ENCODE assay signal across 12 cellular contexts in genomic region chr4:136713140-136713539, GRCh38.
DNase-seq lines count a peak whose midpoint lies in the region; ATAC-seq and TF ChIP-seq lines count a peak whose summit lies in the region.
"Had no signal": no experiment of that assay in that cellular context is flagged by ENCODE, and none has a peak within 500 bp of the region (broad histone marks: within the 10 kb centered on the region; RNA-seq: fewer than 3 reads in every experiment).

No MANE protein-coding gene starts in this region.

- no peak for DNase-seq in BE2C
- DNase-seq in HEK293T (ENCODE audit: extremely low spot score) = peak; percentile 6
- no peak for DNase-seq in fibroblast of villous mesenchyme (ENCODE audit: low read depth)
- no peak for DNase-seq in NCI-H2107 treated with DMSO at 0.1 percent for 48 hours (lab: John Stamatoyannopoulos, UW; ENCODE audit: unreplicated experiment)
- DNase-seq in HFFc6 = no peak
- DNase-seq: MV-4-11, RPMI8226 had no signal

- no peak for ATAC-seq in GM21723 (IDR thresholded peaks at IDR 0.05; ENCODE audit: unreplicated experiment)
- ATAC-seq in HG02642 (IDR thresholded peaks at IDR 0.05; ENCODE audit: poor library complexity, unreplicated experiment) = no peak

- TF ChIP-seq CTCF in BE2C (IDR thresholded peaks at IDR 0.05; ENCODE audit: low read depth, low read length) (peak; percentile 27; the same call in 1 of the 2 replicates), SU-DHL-6 (IDR thresholded peaks at IDR 0.05; ENCODE audit: insufficient read depth, low read length, poor library complexity, severe bottlenecking) (no peak), fibroblast of villous mesenchyme (IDR thresholded peaks at IDR 0.05; ENCODE audit: insufficient read depth, low read depth, low read length) (peak; percentile 7), HFFc6 (IDR thresholded peaks at IDR 0.05) (no peak)

- H3K4me3 Mint-ChIP-seq in HFFc6 = no peak overlapping the region
- H3K4me3 Mint-ChIP-seq: nephron had no signal

- H3K9me3 Mint-ChIP-seq in HFFc6 = peaks cover 26% of the 10 kb centered on the region

- H3K27ac ChIP-seq in SU-DHL-6 (ENCODE audit: low read depth, low read length) = no peak overlapping the region
- H3K27ac ChIP-seq: tibial nerve had no signal

- H3K9me3 ChIP-seq in BE2C = no peaks in the 10 kb centered on the region; the same call in 1 of the 2 replicates
- no peaks in the 10 kb centered on the region for H3K9me3 ChIP-seq in SU-DHL-6 (ENCODE audit: insufficient read depth, low read length)
- H3K9me3 ChIP-seq: tibial nerve had no signal

- no peak overlapping the region for H3K9ac ChIP-seq in SU-DHL-6 (ENCODE audit: low read length)

- no peaks in the 10 kb centered on the region for H4K20me1 ChIP-seq in SU-DHL-6 (ENCODE audit: low read depth, low read length)

- POLR2A ChIA-PET in HEK293T (lab: Yijun Ruan, JAX) = no interaction called here

- H2AFZ ChIP-seq in SU-DHL-6 (ENCODE audit: low read depth, low read length, severe bottlenecking) = no peak overlapping the region

- H3K79me2 ChIP-seq in SU-DHL-6 (ENCODE audit: insufficient read depth, low read length) = no peaks in the 10 kb centered on the region

- H3K36me3 Mint-ChIP-seq in HFFc6 (ENCODE audit: low read depth) = no peaks in the 10 kb centered on the region

- H3K4me1 ChIP-seq in BE2C = no peaks in the 10 kb centered on the region

- H3K4me2 ChIP-seq in SU-DHL-6 (ENCODE audit: low read depth, low read length, poor library complexity, severe bottlenecking) = peak overlapping the region; percentile 35

- CTCF ChIA-PET in HEK293T (lab: Yijun Ruan, JAX) = interaction anchor here (0.6 to 1.5 kb wide), 2 partner anchors 151 to 180 kb away, joined by 3 to 6 read pairs; no protein-coding TSS in a partner anchor

- H3K27me3 ChIP-seq in BE2C (no peaks in the 10 kb centered on the region), SU-DHL-6 (ENCODE audit: low read length) (no peaks in the 10 kb centered on the region)
- H3K27me3 ChIP-seq: tibial nerve had no signal

- H3K27ac Mint-ChIP-seq in HFFc6 = no peak overlapping the region
- H3K27ac Mint-ChIP-seq: nephron had no signal

- H3K4me3 ChIP-seq in BE2C (ENCODE audit: low read depth, low read length) (no peak overlapping the region), SU-DHL-6 (ENCODE audit: insufficient read depth, low read length, poor library complexity, severe bottlenecking) (no peak overlapping the region), fibroblast of villous mesenchyme (ENCODE audit: low read depth, low read length) (no peak overlapping the region)
- H3K4me3 ChIP-seq: tibial nerve had no signal

- no peaks in the 10 kb centered on the region for H3K9me2 ChIP-seq in SU-DHL-6 (replicated peaks; ENCODE audit: insufficient read depth, low read length)

- H3K27me3 Mint-ChIP-seq in HFFc6 (ENCODE audit: insufficient read depth) = no peaks in the 10 kb centered on the region

- no peaks in the 10 kb centered on the region for H3K36me3 ChIP-seq in BE2C
- H3K36me3 ChIP-seq in SU-DHL-6 (ENCODE audit: low read length) = no peaks in the 10 kb centered on the region
- H3K36me3 ChIP-seq: tibial nerve had no signal

- H3F3A ChIP-seq in SU-DHL-6 (ENCODE audit: insufficient read depth) = no peaks in the 10 kb centered on the region

- H3K4me1 Mint-ChIP-seq in HFFc6 (ENCODE audit: low read depth) = no peaks in the 10 kb centered on the region

TF ChIP-seq in HEK293T, 16 proteins besides CTCF, POLR2A, EP300 and RAD21:
- no peak for TF ChIP-seq LEF1 (IDR thresholded peaks at IDR 0.05; ENCODE audit: borderline replicate concordance)
- TF ChIP-seq TARDBP (IDR thresholded peaks at IDR 0.05) = no peak
- TF ChIP-seq BHLHE40 (IDR thresholded peaks at IDR 0.05; ENCODE audit: borderline replicate concordance) = no peak
- no peak for TF ChIP-seq PKNOX1 (IDR thresholded peaks at IDR 0.05)
- TF ChIP-seq ELF4 (IDR thresholded peaks at IDR 0.05) = no peak
- no peak for TF ChIP-seq FOXA1 (IDR thresholded peaks at IDR 0.05)
- TF ChIP-seq ARNT (IDR thresholded peaks at IDR 0.05) = no peak
- TF ChIP-seq L3MBTL2 (conservative IDR thresholded peaks at IDR 0.05) = no peak
- no peak for TF ChIP-seq FOXK2 (IDR thresholded peaks at IDR 0.05)
- TF ChIP-seq CTBP1 (IDR thresholded peaks at IDR 0.05; ENCODE audit: borderline replicate concordance) = no peak
- TF ChIP-seq HDGF (IDR thresholded peaks at IDR 0.05; ENCODE audit: borderline replicate concordance) = no peak
- no peak for TF ChIP-seq NFRKB (IDR thresholded peaks at IDR 0.05)
- TF ChIP-seq SP1 (IDR thresholded peaks at IDR 0.05) = no peak
TF ChIP-seq in HEK293T: peak in this region for 0.

Comparison
In these comparisons a context has a peak if more than half of its experiments do, and no peak if none do; other contexts are left out.
1. CTCF ChIP-seq: peak in BE2C (single experiment) and fibroblast of villous mesenchyme (single experiment); none in SU-DHL-6 (single experiment) and HFFc6 (single experiment).